In genomic region chr6:89080281-89081128, GRCh38 we compare ENCODE assay signal across 8 cellular contexts. TPM values are rescaled to one million over a fixed set of nuclear protein-coding genes. Genes with fewer than 3 reads are reported as not detected.
DNase-seq lines count a peak whose midpoint lies in the region; ATAC-seq and TF ChIP-seq lines count a peak whose summit lies in the region.

TSS of gene PNRC1 (plus strand) at chr6:89080751. CDS start at chr6:89080895, 144 bp downstream.

- peaks cover 50% of the 10 kb centered on the region for H3K36me3 Mint-ChIP-seq in dendritic cell treated with granulocyte-macrophage colony-stimulating factor and Interleukin-4, amounts not matched to agents 40 ng/mL and 50 ng/mL, for 4 days (ENCODE audit: low read depth)

- H3K9me3 ChIP-seq in left lung: no peaks in the 10 kb centered on the region

- peaks cover 0 to 41% of the 10 kb centered on the region in 2 donors for H3K4me1 ChIP-seq in left lung

- peak within 1 kb of the TSS; percentile 84 to 98 for H3K4me3 ChIP-seq in left lung

- DNase-seq in C1 segment of cervical spinal cord (lab: John Stamatoyannopoulos, UW) (peak; percentile 85 to 100 (median 99)), NCI-H748 treated with DMSO at 0.1 percent for 48 hours (lab: John Stamatoyannopoulos, UW) (peak; percentile 96), left lung (peak; percentile 100)
- peak; percentile 100 for DNase-seq in activated CD4-positive, alpha-beta T cell treated with anti-CD3 and anti-CD28 coated beads, Interleukin-2, amount 50 U/mL, for 24 hours (ENCODE audit: low read depth in 1 of 2, low spot score in 1 of 2)
- peak; percentile 100 for DNase-seq in stimulated activated CD4-positive, alpha-beta T cell treated with anti-CD3 and anti-CD28 coated beads, Interleukin-2, amount 100 ng/mL, for 48 hours

- intact Hi-C loops in dendritic cell treated with granulocyte-macrophage colony-stimulating factor and Interleukin-4, amounts not matched to agents 40 ng/mL and 50 ng/mL, for 4 days (cut with micrococcal nuclease): loop anchor here (1.0 to 10.0 kb wide), 5 partner anchors 47 to 272 kb away; partner anchors contain the start of genes PM20D2, RNGTT and UBE2J1
- intact Hi-C loops in left lung (cut with DNase I): no loop called here

- H3K4me1 Mint-ChIP-seq in dendritic cell treated with granulocyte-macrophage colony-stimulating factor and Interleukin-4, amounts not matched to agents 40 ng/mL and 50 ng/mL, for 4 days (ENCODE audit: low read depth): peaks cover 34% of the 10 kb centered on the region

- H3K36me3 ChIP-seq in left lung: peaks cover 0 to 28% of the 10 kb centered on the region in 2 donors

- peak within 1 kb of the TSS; percentile 95 for H3K27ac Mint-ChIP-seq in dendritic cell treated with granulocyte-macrophage colony-stimulating factor and Interleukin-4, amounts not matched to agents 40 ng/mL and 50 ng/mL, for 4 days

- peak within 1 kb of the TSS; percentile 100 for H3K27ac ChIP-seq in left lung

- H3K27me3 Mint-ChIP-seq in dendritic cell treated with granulocyte-macrophage colony-stimulating factor and Interleukin-4, amounts not matched to agents 40 ng/mL and 50 ng/mL, for 4 days: no peaks in the 10 kb centered on the region

- no peaks in the 10 kb centered on the region for H3K9me3 Mint-ChIP-seq in dendritic cell treated with granulocyte-macrophage colony-stimulating factor and Interleukin-4, amounts not matched to agents 40 ng/mL and 50 ng/mL, for 4 days

- peak; percentile 72 for ATAC-seq in GM19372 (IDR thresholded peaks at IDR 0.05; ENCODE audit: low read depth, unreplicated experiment)
- ATAC-seq in HG03558 (IDR thresholded peaks at IDR 0.05; ENCODE audit: extremely low read depth, unreplicated experiment): peak; percentile 50
- peak; percentile 90 for ATAC-seq in left lung

- peak in 1 of 2 donors; percentile 13 for TF ChIP-seq CTCF in left lung (IDR thresholded peaks at IDR 0.05)

- H3K27me3 ChIP-seq in left lung: no peaks in the 10 kb centered on the region

- H3K4me3 Mint-ChIP-seq in dendritic cell treated with granulocyte-macrophage colony-stimulating factor and Interleukin-4, amounts not matched to agents 40 ng/mL and 50 ng/mL, for 4 days: peak within 1 kb of the TSS; percentile 98

RNA-seq across cellular contexts. Expression of gene PNRC1, which starts in this region (rescaled TPM):
- total RNA-seq in left lung: 100 to 1,000 TPM; 143 to 153 TPM

Comparison
In these comparisons a context has a peak if more than half of its experiments do, and no peak if none do; other contexts are left out.
1. Peak in every context shown above with its lines: DNase-seq, ATAC-seq, H3K4me3 ChIP-seq and H3K27ac ChIP-seq.